9 cellular contexts compared by ENCODE assay signal in genomic region chr22:19663821-19664325, GRCh38. TPM values are rescaled to one million over a fixed set of nuclear protein-coding genes. Genes with fewer than 3 reads are reported as not detected.
A peak's percentile ranks its signal among the peaks of the same experiment; 100 is the strongest.
DNase-seq lines count a peak whose midpoint lies in the region; TF ChIP-seq lines count a peak whose summit lies in the region.
"Had no signal": no experiment of that assay in that cellular context is flagged by ENCODE, and none has a peak within 500 bp of the region (broad histone marks: within the 10 kb centered on the region; RNA-seq: fewer than 3 reads in every experiment).

No MANE protein-coding gene starts in this region.

- H3K4me3 ChIP-seq in endodermal cell (ENCODE audit: low read length), result no peak overlapping the region
- H3K4me3 ChIP-seq in skeletal muscle cell (ENCODE audit: low read depth, low read length), result no peak overlapping the region
- no peak overlapping the region for H3K4me3 ChIP-seq in CD8-positive, alpha-beta memory T cell (ENCODE audit: low read length)

- no peaks in the 10 kb centered on the region for H3K27me3 ChIP-seq in endodermal cell (ENCODE audit: control insufficient read depth, insufficient read depth, low read length, poor library complexity, severe bottlenecking)
- H3K27me3 ChIP-seq in CD8-positive, alpha-beta memory T cell (ENCODE audit: insufficient read depth, low read length, poor library complexity, severe bottlenecking), result peaks cover 21% of the 10 kb centered on the region

- CTCF ChIA-PET in GM10248 (lab: Yijun Ruan, JAX), result interaction anchor here (1.4 kb wide), 1 partner anchor 15 kb away, joined by 6 read pairs; no protein-coding TSS in a partner anchor
- CTCF ChIA-PET in CD8-positive, alpha-beta memory T cell (lab: Charles Lee), result no interaction called here

- H3K4me3 Mint-ChIP-seq in endodermal cell, result no peak overlapping the region
- H3K4me3 Mint-ChIP-seq in CD8-positive, alpha-beta memory T cell, result no peak overlapping the region
- H3K4me3 Mint-ChIP-seq: IgD-negative memory B cell had no signal

- peaks cover 3% of the 10 kb centered on the region for H3K4me1 Mint-ChIP-seq in endodermal cell
- H3K4me1 Mint-ChIP-seq in CD8-positive, alpha-beta memory T cell, result no peaks in the 10 kb centered on the region

- H3K27ac Mint-ChIP-seq in endodermal cell, result no peak overlapping the region
- H3K27ac Mint-ChIP-seq in CD8-positive, alpha-beta memory T cell, result no peak overlapping the region
- H3K27ac Mint-ChIP-seq: IgD-negative memory B cell had no signal

- no peak overlapping the region for H3K9ac ChIP-seq in endodermal cell (ENCODE audit: extremely low read depth, low read length, poor library complexity, severe bottlenecking)

- H3K27ac ChIP-seq in endodermal cell (ENCODE audit: low read depth, low read length), result no peak overlapping the region
- H3K27ac ChIP-seq in CD8-positive, alpha-beta memory T cell (ENCODE audit: low read depth, low read length), result no peak overlapping the region

- no peaks in the 10 kb centered on the region for H3K4me1 ChIP-seq in endodermal cell (ENCODE audit: control insufficient read depth, insufficient read depth, low read length)
- H3K4me1 ChIP-seq in CD8-positive, alpha-beta memory T cell (ENCODE audit: insufficient read depth, low read length), result no peaks in the 10 kb centered on the region

- POLR2A ChIA-PET in GM10248 (lab: Yijun Ruan, JAX), result no interaction called here
- POLR2A ChIA-PET in CD8-positive, alpha-beta memory T cell (lab: Charles Lee), result no interaction called here

- no peaks in the 10 kb centered on the region for H3K27me3 Mint-ChIP-seq in endodermal cell (ENCODE audit: insufficient read depth)
- peaks cover 4 to 21% of the 10 kb centered on the region in 2 donors for H3K27me3 Mint-ChIP-seq in CD8-positive, alpha-beta memory T cell

- H3K9me3 Mint-ChIP-seq in endodermal cell, result no peaks in the 10 kb centered on the region
- H3K9me3 Mint-ChIP-seq in CD8-positive, alpha-beta memory T cell, result no peaks in the 10 kb centered on the region
- H3K9me3 Mint-ChIP-seq: IgD-negative memory B cell had no signal

- 50 to 51% methylated on average over 6 to 14 of the region's 14 CpGs for WGBS in endodermal cell (ENCODE audit: insufficient coverage in 1 of 2, insufficient read length in 1 of 2), 2 experiments

- TF ChIP-seq CTCF in GM10248 (IDR thresholded peaks at IDR 0.05; ENCODE audit: control extremely low read depth, extremely low read depth, low read depth, missing control alignments) (no peak), endodermal cell (conservative IDR thresholded peaks at IDR 0.05) (no peak)

- H3K36me3 Mint-ChIP-seq in endodermal cell (ENCODE audit: low read depth), result no peaks in the 10 kb centered on the region
- H3K36me3 Mint-ChIP-seq in CD8-positive, alpha-beta memory T cell, result no peaks in the 10 kb centered on the region
- H3K36me3 Mint-ChIP-seq: IgD-negative memory B cell had no signal

- H3K36me3 ChIP-seq in endodermal cell (ENCODE audit: control insufficient read depth, insufficient read depth, low read length), result no peaks in the 10 kb centered on the region
- H3K36me3 ChIP-seq in CD8-positive, alpha-beta memory T cell (ENCODE audit: insufficient read depth, low read length), result no peaks in the 10 kb centered on the region

- H3K9me3 ChIP-seq in endodermal cell (ENCODE audit: control insufficient read depth, low read length), result no peaks in the 10 kb centered on the region
- no peaks in the 10 kb centered on the region for H3K9me3 ChIP-seq in CD8-positive, alpha-beta memory T cell (ENCODE audit: low read length)

- DNase-seq in GM10248 (ENCODE audit: extremely low spot score) (peak; percentile 3), NCI-H510A (lab: John Stamatoyannopoulos, UW) (peak; percentile 20), endodermal cell (peak; percentile 73), skeletal muscle cell (ENCODE audit: low read depth) (peak; percentile 69), RPMI8226 (no peak), HK-2 (ENCODE audit: unreplicated experiment) (no peak), NAMALWA (ENCODE audit: low spot score) (no peak)
- DNase-seq in CD8-positive, alpha-beta memory T cell, result no peak

RNA-seq across cellular contexts. Expression of gene SEPTIN5, which starts 50.4 kb away (rescaled TPM):
- total RNA-seq in endodermal cell, result 10 to 100 TPM in 1 of 2 donors, 1 to 10 TPM in 1; 9.8 to 20.0 TPM
- 45.2 TPM for polyA plus RNA-seq in endodermal cell (2013, experiment 1 of 2)
- 45.0 TPM for polyA plus RNA-seq in endodermal cell (2013, experiment 2 of 2)
- under 1 TPM; 0.20 to 0.38 TPM for total RNA-seq in CD8-positive, alpha-beta memory T cell
- not detected for polyA plus RNA-seq in CD8-positive, alpha-beta memory T cell

RNA-seq across cellular contexts. Expression of gene GP1BB, which starts 59.5 kb away (rescaled TPM):
- under 1 TPM; 0.48 to 0.62 TPM for total RNA-seq in endodermal cell
- polyA plus RNA-seq in endodermal cell (2013, experiment 1 of 2), result 4.2 TPM
- polyA plus RNA-seq in endodermal cell (2013, experiment 2 of 2), result 5.0 TPM
- total RNA-seq in CD8-positive, alpha-beta memory T cell, result not detected
- not detected for polyA plus RNA-seq in CD8-positive, alpha-beta memory T cell

Comparison
In these comparisons a context has a peak if more than half of its experiments do, and no peak if none do; other contexts are left out.
1. DNase-seq: peak in GM10248 (single experiment), NCI-H510A (single experiment), endodermal cell (single experiment) and skeletal muscle cell (single experiment); none in CD8-positive, alpha-beta memory T cell (0 of 5), RPMI8226 (single experiment), HK-2 (single experiment) and NAMALWA (single experiment).
2. RNA of gene SEPTIN5, which starts 50.4 kb away (total RNA-seq): 9.8 to 20.0 TPM in endodermal cell; 0.20 to 0.38 TPM in CD8-positive, alpha-beta memory T cell; every median in the first group is over 4 times any median in the second.